ENCODE assay signal across 28 cellular contexts in the genomic region with DNA sequence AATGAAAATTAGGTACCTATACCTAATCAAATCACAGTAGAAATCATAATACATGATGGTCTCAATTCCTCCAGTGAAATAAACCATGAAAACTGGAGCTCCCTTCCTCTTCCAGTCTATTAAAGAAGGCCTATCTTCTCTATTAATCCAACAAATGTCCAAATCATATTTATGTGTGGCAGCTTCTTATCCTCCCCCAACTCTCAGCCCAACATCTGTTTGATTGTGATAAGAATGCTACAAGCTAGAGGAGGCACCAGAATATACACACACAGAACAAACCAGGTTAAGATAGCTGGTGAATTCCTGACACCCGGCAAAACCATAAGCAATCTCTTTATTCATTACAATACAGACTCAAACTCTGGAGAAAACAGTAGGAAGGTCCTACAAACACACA.
"Had no signal": no experiment of that assay in that cellular context is flagged by ENCODE, and none has a peak within 500 bp of the region (broad histone marks: within the 10 kb centered on the region; RNA-seq: fewer than 3 reads in every experiment).

No MANE protein-coding gene starts in this region.

- H3K4me1 ChIP-seq: esophagus squamous epithelium, lower lobe of right lung, spleen, testis had no signal

- H3K4me3 ChIP-seq: coronary artery, esophagus squamous epithelium, heart right ventricle, lower lobe of right lung, ovary, psoas muscle, skin epidermis, spleen, testis, tibial artery had no signal

- H3K36me3 ChIP-seq: esophagus squamous epithelium, heart right ventricle, lower lobe of right lung, ovary, spleen, tibial artery had no signal

- H3K9me3 ChIP-seq: esophagus squamous epithelium, heart right ventricle, lower lobe of right lung, ovary, psoas muscle, testis, tibial artery had no signal

- H3K36me3 Mint-ChIP-seq: immature natural killer cell, type B pancreatic cell had no signal

- H3K4me3 Mint-ChIP-seq: immature natural killer cell; naive thymus-derived CD8-positive, alpha-beta T cell; stimulated activated memory B cell treated with anti-CD40 and anti-IgM and Interleukin-4, amounts not matched to agents 10 μg/mL and 1 μg/mL and 100 μg/mL, for 72 hours; type B pancreatic cell had no signal

- H3K9me3 Mint-ChIP-seq: immature natural killer cell; naive thymus-derived CD8-positive, alpha-beta T cell; stimulated activated memory B cell treated with anti-CD40 and anti-IgM and Interleukin-4, amounts not matched to agents 10 μg/mL and 1 μg/mL and 100 μg/mL, for 72 hours; type B pancreatic cell had no signal

- FAIRE-seq: endothelial cell of umbilical vein had no signal

- H3K27ac Mint-ChIP-seq: stimulated activated memory B cell treated with anti-CD40 and anti-IgM and Interleukin-4, amounts not matched to agents 10 μg/mL and 1 μg/mL and 100 μg/mL, for 72 hours; type B pancreatic cell had no signal

- H3K27me3 ChIP-seq: esophagus squamous epithelium, heart right ventricle, ovary, spleen, testis, tibial artery had no signal

- H3K27ac ChIP-seq: coronary artery, esophagus squamous epithelium, heart right ventricle, lower lobe of right lung, ovary, psoas muscle, skin epidermis, spleen, testis, tibial artery had no signal

- DNase-seq: dermis blood vessel endothelial cell; effector memory CD4-positive, alpha-beta T cell; esophagus squamous epithelium; foreskin melanocyte; glutamatergic neuron; heart right ventricle; hypothalamus; immature natural killer cell; islet precursor cell; left ventricle myocardium superior; lower lobe of right lung; naive thymus-derived CD8-positive, alpha-beta T cell; occipital lobe; ovary; posterior cingulate gyrus; psoas muscle; right cardiac atrium; spleen; stimulated activated CD4-positive, alpha-beta T cell treated with anti-CD3 and anti-CD28 coated beads, Interleukin-4, amount 100 ng/mL, for 4 hours; stimulated activated naive CD8-positive, alpha-beta T cell treated with anti-CD3 and anti-CD28 coated beads, Interleukin-15, Interleukin-2, amounts not matched to agents 100 U/mL and 50 U/mL, for 24 hours; substantia nigra; testis; tibial artery had no signal

- H3K27me3 Mint-ChIP-seq: naive thymus-derived CD8-positive, alpha-beta T cell; stimulated activated memory B cell treated with anti-CD40 and anti-IgM and Interleukin-4, amounts not matched to agents 10 μg/mL and 1 μg/mL and 100 μg/mL, for 72 hours; type B pancreatic cell had no signal

- ATAC-seq: heart right ventricle; left ventricle myocardium superior; lower lobe of right lung; naive thymus-derived CD8-positive, alpha-beta T cell; psoas muscle; right cardiac atrium; stimulated activated memory B cell treated with anti-CD40 and anti-IgM and Interleukin-4, amounts not matched to agents 10 μg/mL and 1 μg/mL and 100 μg/mL, for 72 hours; stimulated activated naive CD8-positive, alpha-beta T cell treated with anti-CD3 and anti-CD28 coated beads, Interleukin-15, Interleukin-2, amounts not matched to agents 100 U/mL and 50 U/mL, for 24 hours had no signal
